Comparison of ENCODE assay signal across 27 cellular contexts in the genomic region with DNA sequence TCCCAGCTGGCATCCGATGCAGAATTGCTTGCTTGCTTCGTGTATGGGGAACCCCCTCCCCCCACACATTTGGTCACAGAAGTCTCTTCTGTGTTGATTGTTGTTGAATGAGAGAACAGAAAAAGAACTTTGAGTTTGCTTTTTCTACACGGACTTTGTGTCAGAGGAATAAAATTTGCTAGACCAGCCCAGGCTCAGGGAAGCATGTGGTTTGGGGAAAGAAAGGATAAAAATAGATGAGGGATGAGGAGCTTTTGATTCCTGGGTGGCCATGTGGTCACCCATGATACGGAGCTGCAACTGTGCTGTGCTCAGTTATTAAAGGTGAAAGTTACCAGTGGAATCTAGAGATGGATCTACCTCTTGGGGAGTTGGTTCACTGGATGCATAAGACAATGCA. TPM values are rescaled to one million over a fixed set of nuclear protein-coding genes. Genes with fewer than 3 reads are reported as not detected.
"Had no signal": no experiment of that assay in that cellular context is flagged by ENCODE, and none has a peak within 500 bp of the region (broad histone marks: within the 10 kb centered on the region; RNA-seq: fewer than 3 reads in every experiment).

No MANE protein-coding gene starts in this region.

- H3K27ac ChIP-seq: coronary artery, heart right ventricle, left lung, neutrophil, ovary, prostate gland, spleen, upper lobe of left lung, WERI-Rb-1 had no signal

- H3K4me1 ChIP-seq: heart right ventricle, left lung, prostate gland, spleen, upper lobe of left lung had no signal

- H3K36me3 ChIP-seq: heart right ventricle, left lung, neutrophil, ovary, prostate gland, spleen, upper lobe of left lung, WERI-Rb-1 had no signal

- H3K9me3 ChIP-seq: heart right ventricle, left lung, neutrophil, ovary, prostate gland, spleen, upper lobe of left lung had no signal

- H3K27ac Mint-ChIP-seq: activated naive CD4-positive, alpha-beta T cell treated with anti-CD3 and anti-CD28 coated beads for 36 hours; activated naive CD8-positive, alpha-beta T cell treated with anti-CD3 and anti-CD28 coated beads, Interleukin-2, amount 10 ng/mL, durations not matched to agents 7 days and 5 days; mesothelial cell of epicardium; natural killer cell treated with Interleukin-12 subunit alpha and Interleukin-12 subunit beta and Interleukin-15 and Interleukin-18, amount 100 ng/mL, for 72 hours had no signal

- H3K4me1 Mint-ChIP-seq: activated naive CD8-positive, alpha-beta T cell treated with anti-CD3 and anti-CD28 coated beads, Interleukin-2, amount 10 ng/mL, durations not matched to agents 7 days and 5 days had no signal

- DNase-seq: activated CD4-positive, alpha-beta T cell treated with anti-CD3 and anti-CD28 coated beads for 1 hour; activated CD4-positive, alpha-beta T cell treated with anti-CD3 and anti-CD28 coated beads, Interleukin-2, amount 50 U/mL, for 1 hour; activated CD8-positive, alpha-beta memory T cell treated with anti-CD3 and anti-CD28 coated beads, Interleukin-2, amount 50 U/mL, for 48 hours; activated effector memory CD4-positive, alpha-beta T cell treated with Interleukin-2 at 50 U/mL for 16 hours; activated naive CD4-positive, alpha-beta T cell treated with anti-CD3 and anti-CD28 coated beads for 36 hours; activated naive CD8-positive, alpha-beta T cell treated with anti-CD3 and anti-CD28 coated beads, Interleukin-2, amount 10 ng/mL, durations not matched to agents 7 days and 5 days; activated T-cell treated with anti-CD3 and anti-CD28 coated beads, Interleukin-2, amount 50 U/mL, for 4 hours; amniotic stem cell; cerebellar nuclear complex; heart right ventricle; kidney glomerular epithelial cell; left lung; ovary; spleen; stimulated activated CD4-positive, alpha-beta T cell treated with anti-CD3 and anti-CD28 coated beads, Interleukin-4, amount 100 ng/mL, for 1 hour; stimulated activated naive CD4-positive, alpha-beta T cell treated with Interleukin-2 at 50 U/mL for 16 hours; T-helper 1 cell; upper lobe of left lung; WERI-Rb-1 had no signal

- ATAC-seq: activated T-cell treated with anti-CD3 and anti-CD28 coated beads, Interleukin-2, amount 50 U/mL, for 4 hours; left lung; natural killer cell treated with Interleukin-12 subunit alpha and Interleukin-12 subunit beta and Interleukin-15 and Interleukin-18, amount 100 ng/mL, for 72 hours had no signal

- H3K4me3 Mint-ChIP-seq: activated naive CD4-positive, alpha-beta T cell treated with anti-CD3 and anti-CD28 coated beads for 36 hours; activated naive CD8-positive, alpha-beta T cell treated with anti-CD3 and anti-CD28 coated beads, Interleukin-2, amount 10 ng/mL, durations not matched to agents 7 days and 5 days; activated T-cell treated with anti-CD3 and anti-CD28 coated beads, Interleukin-2, amount 50 U/mL, for 4 hours; mesothelial cell of epicardium; natural killer cell treated with Interleukin-12 subunit alpha and Interleukin-12 subunit beta and Interleukin-15 and Interleukin-18, amount 100 ng/mL, for 72 hours had no signal

- H3K27me3 ChIP-seq: neutrophil, ovary, upper lobe of left lung had no signal

- H3K4me3 ChIP-seq: coronary artery, heart right ventricle, left lung, lung, ovary, prostate gland, spleen, upper lobe of left lung had no signal

- H3K36me3 Mint-ChIP-seq: activated naive CD8-positive, alpha-beta T cell treated with anti-CD3 and anti-CD28 coated beads, Interleukin-2, amount 10 ng/mL, durations not matched to agents 7 days and 5 days; mesothelial cell of epicardium; natural killer cell treated with Interleukin-12 subunit alpha and Interleukin-12 subunit beta and Interleukin-15 and Interleukin-18, amount 100 ng/mL, for 72 hours had no signal

- H3K9me3 Mint-ChIP-seq: activated naive CD4-positive, alpha-beta T cell treated with anti-CD3 and anti-CD28 coated beads for 36 hours; activated naive CD8-positive, alpha-beta T cell treated with anti-CD3 and anti-CD28 coated beads, Interleukin-2, amount 10 ng/mL, durations not matched to agents 7 days and 5 days; activated T-cell treated with anti-CD3 and anti-CD28 coated beads, Interleukin-2, amount 50 U/mL, for 4 hours; natural killer cell treated with Interleukin-12 subunit alpha and Interleukin-12 subunit beta and Interleukin-15 and Interleukin-18, amount 100 ng/mL, for 72 hours had no signal

RNA-seq across cellular contexts. Expression of a gene that starts 34.2 kb away (rescaled TPM):
- total RNA-seq: activated naive CD4-positive, alpha-beta T cell treated with anti-CD3 and anti-CD28 coated beads for 36 hours; activated naive CD8-positive, alpha-beta T cell treated with anti-CD3 and anti-CD28 coated beads, Interleukin-2, amount 10 ng/mL, durations not matched to agents 7 days and 5 days; activated T-cell treated with anti-CD3 and anti-CD28 coated beads, Interleukin-2, amount 50 U/mL, for 4 hours; fibroblast of villous mesenchyme; heart right ventricle; left lung; lung; mesothelial cell of epicardium; natural killer cell treated with Interleukin-12 subunit alpha and Interleukin-12 subunit beta and Interleukin-15 and Interleukin-18, amount 100 ng/mL, for 72 hours; ovary; spleen; subcutaneous adipose tissue; upper lobe of left lung had no signal
- polyA plus RNA-seq: heart right ventricle, lung, ovary, spleen had no signal
